29 cellular contexts compared by ENCODE assay signal in the genomic region with DNA sequence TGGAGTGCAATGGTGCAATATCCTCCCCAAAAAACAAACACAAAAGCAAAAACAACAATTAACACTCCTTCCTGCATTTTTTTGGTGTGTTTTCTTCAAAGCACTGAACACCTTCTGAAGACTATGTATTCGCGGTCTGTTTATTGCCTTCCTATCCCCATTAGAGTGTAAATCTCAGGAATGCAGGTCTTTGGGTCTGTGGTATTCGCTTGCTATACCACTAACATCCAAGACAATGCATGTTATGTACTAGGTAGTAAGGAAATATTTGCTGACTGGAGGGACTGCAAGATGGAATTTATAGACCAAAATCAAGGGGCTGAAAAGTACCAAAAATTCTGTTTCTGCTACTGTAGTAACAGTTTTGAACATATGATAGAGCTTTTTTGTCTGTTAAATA.
"Had no signal": no experiment of that assay in that cellular context is flagged by ENCODE, and none has a peak within 500 bp of the region (broad histone marks: within the 10 kb centered on the region; RNA-seq: fewer than 3 reads in every experiment).

No MANE protein-coding gene starts in this region.

- H3K4me1 ChIP-seq: adrenal gland, body of pancreas, stomach, thyroid gland had no signal

- DNase-seq: activated CD4-positive, alpha-beta memory T cell treated with anti-CD3 and anti-CD28 coated beads for 36 hours; activated CD4-positive, alpha-beta T cell treated with anti-CD3 and anti-CD28 coated beads, Interleukin-2, amount 10 ng/mL, durations not matched to agents 24 days and 14 days; activated CD4-positive, CD25-positive, alpha-beta regulatory T cell treated with anti-CD3 and anti-CD28 coated beads, Interleukin-2, amount 50 U/mL, for 72 hours; activated CD8-positive, alpha-beta memory T cell treated with anti-CD3 and anti-CD28 coated beads, Interleukin-2, amount 50 U/mL, for 4 hours; activated effector memory CD4-positive, alpha-beta T cell treated with anti-CD3 and anti-CD28 coated beads, Interleukin-2, amount 50 U/mL, for 16 hours; activated naive CD4-positive, alpha-beta T cell treated with anti-CD3 and anti-CD28 coated beads for 36 hours; activated naive CD8-positive, alpha-beta T cell treated with anti-CD3 and anti-CD28 coated beads for 36 hours; activated T-cell treated with anti-CD3 and anti-CD28 coated beads, Interleukin-2, amount 50 U/mL, for 1 hour; adrenal gland; aorta; body of pancreas; cerebellar nuclear complex; dorsolateral prefrontal cortex; effector memory CD8-positive, alpha-beta T cell; heart left ventricle; hypothalamus; immature natural killer cell; natural killer cell; stimulated activated CD4-positive, alpha-beta T cell treated with anti-CD3 and anti-CD28 coated beads, Interleukin-15, amount 100 ng/mL, for 24 hours; stimulated activated CD4-positive, alpha-beta T cell treated with anti-CD3 and anti-CD28 coated beads, Interleukin-2, amount 100 ng/mL, for 24 hours; stimulated activated naive B cell treated with anti-CD40 and anti-IgM and Interleukin-4, amounts not matched to agents 10 μg/mL and 1 μg/mL and 100 μg/mL, for 72 hours; stomach; T-helper 9 cell; thyroid gland; WERI-Rb-1 had no signal

- H3K9me3 ChIP-seq: adrenal gland, body of pancreas, heart left ventricle, right atrium auricular region, stomach, thyroid gland had no signal

- H3K4me3 ChIP-seq: adrenal gland, body of pancreas, coronary artery, dorsolateral prefrontal cortex, heart left ventricle, right atrium auricular region, stomach, thyroid gland had no signal

- H3K27me3 ChIP-seq: adrenal gland, body of pancreas, dorsolateral prefrontal cortex, heart left ventricle, right atrium auricular region, stomach, thyroid gland had no signal

- H3K36me3 Mint-ChIP-seq: activated CD4-positive, alpha-beta memory T cell treated with anti-CD3 and anti-CD28 coated beads for 36 hours; activated naive CD8-positive, alpha-beta T cell treated with anti-CD3 and anti-CD28 coated beads for 36 hours; immature natural killer cell; natural killer cell; stimulated activated naive B cell treated with anti-CD40 and anti-IgM and Interleukin-4, amounts not matched to agents 10 μg/mL and 1 μg/mL and 100 μg/mL, for 72 hours had no signal

- H3K27ac ChIP-seq: adrenal gland, body of pancreas, coronary artery, dorsolateral prefrontal cortex, stomach, thyroid gland, WERI-Rb-1 had no signal

- H3K9me3 Mint-ChIP-seq: activated CD4-positive, alpha-beta memory T cell treated with anti-CD3 and anti-CD28 coated beads for 36 hours; activated CD4-positive, alpha-beta T cell treated with anti-CD3 and anti-CD28 coated beads, Interleukin-2, amount 10 ng/mL, durations not matched to agents 24 days and 14 days; activated naive CD4-positive, alpha-beta T cell treated with anti-CD3 and anti-CD28 coated beads for 36 hours; activated naive CD8-positive, alpha-beta T cell treated with anti-CD3 and anti-CD28 coated beads for 36 hours; activated T-helper 1 cell treated with anti-CD3 and anti-CD28 coated beads, Interleukin-12 subunit alpha, Interleukin-12 subunit beta, Interleukin-2, Interleukin-4 antibody, amounts not matched to agents 30 ng/mL and 10 ng/mL and 1 ng/mL, durations not matched to agents 14 hours and 24 hours and 36 hours; effector memory CD8-positive, alpha-beta T cell; T-helper 1 cell treated with Interleukin-12 subunit alpha and Interleukin-12 subunit beta and Interleukin-4 antibody, amounts not matched to agents 30 μg/mL and 1 μg/mL, for 36 hours had no signal

- H3K36me3 ChIP-seq: adrenal gland, right atrium auricular region, stomach, thyroid gland, WERI-Rb-1 had no signal

- ATAC-seq: body of pancreas; effector memory CD8-positive, alpha-beta T cell; natural killer cell; stimulated activated naive B cell treated with anti-CD40 and anti-IgM and Interleukin-4, amounts not matched to agents 10 μg/mL and 1 μg/mL and 100 μg/mL, for 72 hours had no signal

- H3K27me3 Mint-ChIP-seq: activated CD4-positive, alpha-beta T cell treated with anti-CD3 and anti-CD28 coated beads, Interleukin-2, amount 10 ng/mL, durations not matched to agents 24 days and 14 days; stimulated activated naive B cell treated with anti-CD40 and anti-IgM and Interleukin-4, amounts not matched to agents 10 μg/mL and 1 μg/mL and 100 μg/mL, for 72 hours had no signal

- H3K4me3 Mint-ChIP-seq: activated CD4-positive, alpha-beta memory T cell treated with anti-CD3 and anti-CD28 coated beads for 36 hours; activated CD4-positive, alpha-beta T cell treated with anti-CD3 and anti-CD28 coated beads, Interleukin-2, amount 10 ng/mL, durations not matched to agents 24 days and 14 days; activated naive CD4-positive, alpha-beta T cell treated with anti-CD3 and anti-CD28 coated beads for 36 hours; activated naive CD8-positive, alpha-beta T cell treated with anti-CD3 and anti-CD28 coated beads for 36 hours; activated T-helper 1 cell treated with anti-CD3 and anti-CD28 coated beads, Interleukin-12 subunit alpha, Interleukin-12 subunit beta, Interleukin-2, Interleukin-4 antibody, amounts not matched to agents 30 ng/mL and 10 ng/mL and 1 ng/mL, durations not matched to agents 14 hours and 24 hours and 36 hours; effector memory CD8-positive, alpha-beta T cell; immature natural killer cell; natural killer cell; stimulated activated naive B cell treated with anti-CD40 and anti-IgM and Interleukin-4, amounts not matched to agents 10 μg/mL and 1 μg/mL and 100 μg/mL, for 72 hours; T-helper 1 cell treated with Interleukin-12 subunit alpha and Interleukin-12 subunit beta and Interleukin-4 antibody, amounts not matched to agents 30 μg/mL and 1 μg/mL, for 36 hours had no signal

- H3K4me1 Mint-ChIP-seq: activated CD4-positive, alpha-beta T cell treated with anti-CD3 and anti-CD28 coated beads, Interleukin-2, amount 10 ng/mL, durations not matched to agents 24 days and 14 days; activated naive CD8-positive, alpha-beta T cell treated with anti-CD3 and anti-CD28 coated beads for 36 hours; immature natural killer cell; natural killer cell; stimulated activated naive B cell treated with anti-CD40 and anti-IgM and Interleukin-4, amounts not matched to agents 10 μg/mL and 1 μg/mL and 100 μg/mL, for 72 hours had no signal

- H3K27ac Mint-ChIP-seq: activated CD4-positive, alpha-beta memory T cell treated with anti-CD3 and anti-CD28 coated beads for 36 hours; activated CD4-positive, alpha-beta T cell treated with anti-CD3 and anti-CD28 coated beads, Interleukin-2, amount 10 ng/mL, durations not matched to agents 24 days and 14 days; activated naive CD4-positive, alpha-beta T cell treated with anti-CD3 and anti-CD28 coated beads for 36 hours; activated naive CD8-positive, alpha-beta T cell treated with anti-CD3 and anti-CD28 coated beads for 36 hours; activated T-helper 1 cell treated with anti-CD3 and anti-CD28 coated beads, Interleukin-12 subunit alpha, Interleukin-12 subunit beta, Interleukin-2, Interleukin-4 antibody, amounts not matched to agents 30 ng/mL and 10 ng/mL and 1 ng/mL, durations not matched to agents 14 hours and 24 hours and 36 hours; effector memory CD8-positive, alpha-beta T cell; immature natural killer cell; natural killer cell; stimulated activated naive B cell treated with anti-CD40 and anti-IgM and Interleukin-4, amounts not matched to agents 10 μg/mL and 1 μg/mL and 100 μg/mL, for 72 hours; T-helper 1 cell treated with Interleukin-12 subunit alpha and Interleukin-12 subunit beta and Interleukin-4 antibody, amounts not matched to agents 30 μg/mL and 1 μg/mL, for 36 hours had no signal
